In the genomic region with DNA sequence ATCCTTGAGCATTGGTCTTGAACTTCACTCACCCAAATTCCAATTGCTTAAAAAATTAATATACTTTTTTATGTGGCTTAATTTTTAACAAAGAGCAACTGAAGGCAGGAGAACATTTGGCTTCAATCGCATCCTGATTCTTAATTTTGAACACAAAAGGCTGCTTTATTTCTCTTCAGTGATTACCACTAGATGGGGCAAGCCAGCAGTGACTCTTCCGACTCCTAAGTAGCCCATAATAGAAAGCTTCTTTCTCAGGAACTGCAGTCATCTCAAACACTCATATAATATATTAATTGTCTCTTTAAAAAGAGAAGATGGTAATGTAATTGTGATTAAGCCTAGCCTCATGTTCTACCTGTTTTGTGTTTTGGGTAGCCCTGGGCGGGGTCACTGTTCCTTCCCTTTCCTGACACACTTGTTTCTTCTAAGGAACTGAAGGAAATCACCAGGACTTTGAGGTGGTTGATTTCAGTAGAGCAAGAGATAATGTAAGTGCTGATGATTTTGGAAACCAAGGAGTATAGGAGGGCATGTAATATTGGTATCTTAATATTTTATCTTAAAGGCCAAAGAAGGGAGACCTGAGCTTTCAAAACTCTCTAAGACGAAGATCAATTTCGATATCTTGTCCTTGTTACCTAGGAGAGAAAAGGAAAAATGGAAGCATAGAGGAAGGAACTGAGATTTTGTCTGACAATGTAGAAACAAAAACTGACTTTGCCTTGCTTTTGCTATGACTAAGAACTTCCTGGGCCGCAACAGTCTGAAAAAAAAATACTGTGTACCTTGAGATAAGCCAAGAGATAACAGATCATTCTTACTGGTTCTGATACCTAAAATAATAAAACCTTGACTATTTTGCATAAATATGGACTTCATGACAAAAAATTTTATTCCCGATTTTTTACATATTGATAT, we compare ENCODE assay signal across 8 cellular contexts.
DNase-seq lines count a peak whose midpoint lies in the region; ATAC-seq, FAIRE-seq and TF ChIP-seq lines count a peak whose summit lies in the region.

No MANE protein-coding gene starts in this region.

- 41% methylated on average over 7 of the region's 7 CpGs for WGBS in right lobe of liver (ENCODE audit: insufficient coverage, low coverage, low lambda C conversion rate, missing lambda C conversion rate)

- TF ChIP-seq POLR2A in right lobe of liver (IDR thresholded peaks at IDR 0.05) = no peak

- intact Hi-C loops in right lobe of liver (cut with DNase I) = no loop called here

- no peak overlapping the region for H3K27ac ChIP-seq in right lobe of liver

- DNase-seq in A172 (ENCODE audit: low spot score) (peak; percentile 26), ELR (ENCODE audit: low read depth) (peak; percentile 40), NCI-H748 treated with DMSO at 0.1 percent for 48 hours (lab: John Stamatoyannopoulos, UW) (peak; percentile 29), bronchial epithelial cell (ENCODE audit: low read depth) (peak; percentile 40), right lobe of liver (no peak)

- H3K4me1 ChIP-seq in right lobe of liver = no peaks in the 10 kb centered on the region

- ATAC-seq in HG02884 (IDR thresholded peaks at IDR 0.05; ENCODE audit: unreplicated experiment) (peak; percentile 72), right lobe of liver (peak; percentile 53 to 67 (median 58)), esophagus mucosa (no peak), HG03045 (IDR thresholded peaks at IDR 0.05; ENCODE audit: unreplicated experiment) (no peak)

- no peak for FAIRE-seq in bronchial epithelial cell (lab: Jason Lieb, UNC)

- no peaks in the 10 kb centered on the region for H3K9me3 ChIP-seq in right lobe of liver

- H3K36me3 ChIP-seq in bronchial epithelial cell (ENCODE audit: control insufficient read depth, insufficient read depth, low read length) (no peaks in the 10 kb centered on the region), right lobe of liver (no peaks in the 10 kb centered on the region)

- no peak overlapping the region for H3K4me3 ChIP-seq in bronchial epithelial cell (ENCODE audit: low read depth, low read length)
- H3K4me3 ChIP-seq in right lobe of liver = no peak overlapping the region

- H3K27me3 ChIP-seq in bronchial epithelial cell (ENCODE audit: control insufficient read depth, insufficient read depth, low read length) = no peaks in the 10 kb centered on the region
- H3K27me3 ChIP-seq in right lobe of liver = no peaks in the 10 kb centered on the region

- TF ChIP-seq CTCF in bronchial epithelial cell (IDR thresholded peaks at IDR 0.05; ENCODE audit: insufficient read depth, low read length, severe bottlenecking) (peak; percentile 50), right lobe of liver (IDR thresholded peaks at IDR 0.05) (peak in 3 of 4 donors; percentile 52 to 63 (median 59))

Comparison
In these comparisons a context has a peak if more than half of its experiments do, and no peak if none do; other contexts are left out.
1. DNase-seq: peak in A172 (single experiment), ELR (single experiment), NCI-H748 treated with DMSO at 0.1 percent for 48 hours (single experiment) and bronchial epithelial cell (single experiment); none in right lobe of liver (0 of 3).
2. ATAC-seq: peak in HG02884 (single experiment) and right lobe of liver (4 of 4); none in esophagus mucosa (single experiment) and HG03045 (single experiment).